ENCODE assay signal across 8 cellular contexts in genomic region chr16:30482366-30482765, GRCh38. TPM values are rescaled to one million over a fixed set of nuclear protein-coding genes. Genes with fewer than 3 reads are reported as not detected.
A peak's percentile ranks its signal among the peaks of the same experiment; 100 is the strongest.
DNase-seq lines count a peak whose midpoint lies in the region; ATAC-seq and TF ChIP-seq lines count a peak whose summit lies in the region.
"Had no signal": no experiment of that assay in that cellular context is flagged by ENCODE, and none has a peak within 500 bp of the region (broad histone marks: within the 10 kb centered on the region; RNA-seq: fewer than 3 reads in every experiment).

No MANE protein-coding gene starts in this region.

- DNase-seq in GM12864 (ENCODE audit: low read depth) (no peak), SW480 (ENCODE audit: low spot score) (peak; percentile 14), left lobe of liver (ENCODE audit: low spot score) (no peak), activated gamma-delta T cell treated with Interleukin-2 at 50 U/mL for 16 hours (no peak), NCI-H128 (lab: John Stamatoyannopoulos, UW; ENCODE audit: unreplicated experiment) (no peak), globus pallidus (ENCODE audit: low spot score) (no peak)
- DNase-seq: hypothalamus, SW 1271 had no signal

- ATAC-seq in left lobe of liver, result peak; percentile 31

- no peak overlapping the region for H3K4me3 ChIP-seq in GM12864 (ENCODE audit: low read depth, low read length)

- TF ChIP-seq CTCF in GM12864 (IDR thresholded peaks at IDR 0.05; ENCODE audit: low read depth, low read length, missing control alignments), result peak; percentile 19

RNA-seq across cellular contexts. Expression of gene ITGAL, which starts 9.8 kb away (rescaled TPM):
- total RNA-seq in left lobe of liver, result 11.0 TPM

RNA-seq across cellular contexts. Expression of gene SEPHS2, which starts 36.7 kb away (rescaled TPM):
- 199 TPM for total RNA-seq in left lobe of liver

RNA-seq across cellular contexts. Expression of gene ZNF768, which starts 44.0 kb away (rescaled TPM):
- 21.7 TPM for total RNA-seq in left lobe of liver

RNA-seq across cellular contexts. Expression of gene ZNF747, which starts 52.3 kb away (rescaled TPM):
- 7.1 TPM for total RNA-seq in left lobe of liver

RNA-seq across cellular contexts. Expression of gene DCTPP1, which starts 52.5 kb away (rescaled TPM):
- 11.1 TPM for total RNA-seq in left lobe of liver
